8 cellular contexts compared by ENCODE assay signal in the genomic region with DNA sequence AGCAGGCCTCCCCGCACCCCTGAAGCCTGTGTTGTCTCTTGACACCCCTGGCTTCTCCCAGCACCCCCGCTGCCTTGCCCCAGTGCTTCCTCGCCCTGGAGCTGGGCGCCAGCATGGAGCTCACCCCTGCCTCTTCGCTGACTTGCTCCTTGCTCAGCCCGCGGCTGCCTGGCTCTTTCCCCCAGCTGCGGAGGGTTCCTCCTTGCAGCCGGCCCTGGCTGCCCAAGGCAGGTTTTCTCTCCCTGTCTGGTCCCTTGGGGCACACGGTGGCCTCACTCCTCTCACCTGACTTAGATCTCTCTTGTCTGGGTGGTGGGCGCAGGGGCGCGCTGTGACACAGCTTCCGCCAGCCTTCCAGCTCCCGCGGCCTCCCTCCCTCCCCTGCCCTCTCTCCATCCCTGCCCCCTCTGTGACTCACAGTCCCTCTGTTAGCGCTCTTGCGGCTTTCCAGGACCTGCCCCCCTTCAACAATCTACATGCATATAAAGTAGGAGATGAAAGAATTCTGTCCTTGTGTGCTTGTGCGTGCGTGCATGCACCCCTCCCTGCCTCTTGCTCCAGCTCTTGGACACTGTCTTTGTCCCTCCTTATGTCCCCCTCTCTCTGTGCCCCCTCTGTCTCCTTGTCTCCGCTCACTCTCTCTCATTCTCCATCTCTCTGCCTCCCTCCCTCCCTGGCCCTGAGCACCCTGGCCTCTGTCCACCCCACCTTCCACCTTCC. TPM values are rescaled to one million over a fixed set of nuclear protein-coding genes. Genes with fewer than 3 reads are reported as not detected.
DNase-seq lines count a peak whose midpoint lies in the region; ATAC-seq and TF ChIP-seq lines count a peak whose summit lies in the region.

No MANE protein-coding gene starts in this region.

- no peak for ATAC-seq in T-helper 17 cell
- ATAC-seq in aorta (ENCODE audit: low FRiP score) = peak; percentile 8
- ATAC-seq in GM18520 (IDR thresholded peaks at IDR 0.05; ENCODE audit: unreplicated experiment) = no peak

- H4K20me1 ChIP-seq in neural progenitor cell (ENCODE audit: low read depth) = no peaks in the 10 kb centered on the region

- TF ChIP-seq CTCF in HL-60 (IDR thresholded peaks at IDR 0.05; ENCODE audit: insufficient read depth, low read length) (no peak), neural progenitor cell (IDR thresholded peaks at IDR 0.05) (no peak)

- H3K79me2 ChIP-seq in neural progenitor cell (ENCODE audit: low read depth) = no peaks in the 10 kb centered on the region

- H3K4me3 Mint-ChIP-seq in T-helper 17 cell (peak overlapping the region; percentile 41), neural progenitor cell (peak overlapping the region; percentile 67)

- H3K27me3 Mint-ChIP-seq in T-helper 17 cell = no peaks in the 10 kb centered on the region
- H3K27me3 Mint-ChIP-seq in neural progenitor cell (ENCODE audit: insufficient read depth, low read depth) = no peaks in the 10 kb centered on the region

- WGBS in aorta, 2 donors = 39 to 60% methylated on average over 20 to 21 of the region's 21 CpGs

- H3K4me1 Mint-ChIP-seq in T-helper 17 cell (peaks cover 6% of the 10 kb centered on the region), neural progenitor cell (peaks cover 12% of the 10 kb centered on the region)

- H3K36me3 ChIP-seq in neural progenitor cell = no peaks in the 10 kb centered on the region
- no peaks in the 10 kb centered on the region for H3K36me3 ChIP-seq in aorta (ENCODE audit: control insufficient read depth in 1 of 2, insufficient read depth in 2 of 2, low read length in 1 of 2)

- H3K36me3 Mint-ChIP-seq in T-helper 17 cell (ENCODE audit: low read depth) (no peaks in the 10 kb centered on the region), neural progenitor cell (no peaks in the 10 kb centered on the region)

- H3K4me2 ChIP-seq in neural progenitor cell = peak overlapping the region; percentile 19

- H3K4me1 ChIP-seq in neural progenitor cell (no peaks in the 10 kb centered on the region), aorta (ENCODE audit: control insufficient read depth in 1 of 2, insufficient read depth in 2 of 2, low read length in 2 of 2) (no peaks in the 10 kb centered on the region)

- H3K4me3 ChIP-seq in HL-60 (replicated peaks; ENCODE audit: insufficient read depth, low read length) = peak overlapping the region; percentile 21
- no peak overlapping the region for H3K4me3 ChIP-seq in neural progenitor cell
- no peak overlapping the region for H3K4me3 ChIP-seq in aorta (ENCODE audit: low read length in 2 of 2)

- no peak overlapping the region for H2AFZ ChIP-seq in neural progenitor cell (replicated peaks)

- H3F3A ChIP-seq in neural progenitor cell (ENCODE audit: low read depth) = no peaks in the 10 kb centered on the region

- no peak overlapping the region for H3K9ac ChIP-seq in neural progenitor cell

- no peaks in the 10 kb centered on the region for H3K9me3 ChIP-seq in T-helper 17 cell (ENCODE audit: control insufficient read depth, low read length, poor library complexity, severe bottlenecking)
- H3K9me3 ChIP-seq in neural progenitor cell (ENCODE audit: low read depth) = no peaks in the 10 kb centered on the region
- no peaks in the 10 kb centered on the region for H3K9me3 ChIP-seq in aorta (ENCODE audit: control insufficient read depth, low read length)

- intact Hi-C loops in aorta (cut with DNase I) = no loop called here

- DNase-seq in Ammon's horn (ENCODE audit: low spot score) (peak; percentile 74), HL-60 (ENCODE audit: low read depth in 1 of 2, low spot score in 1 of 2) (peak in 1 of 2 experiments; percentile 44), T-helper 17 cell (no peak), dermis blood vessel endothelial cell (peak; percentile 54), neural progenitor cell (ENCODE audit: low spot score) (peak; percentile 37), aorta (peak; percentile 52 to 79), NCI-H1105 (lab: John Stamatoyannopoulos, UW) (no peak)

- H3K27ac ChIP-seq in HL-60 (replicated peaks) (no peak overlapping the region), neural progenitor cell (no peak overlapping the region), aorta (ENCODE audit: low read depth in 1 of 2, low read length in 2 of 2) (peak overlapping the region in 1 of 2 donors; percentile 57)

- H3K9me3 Mint-ChIP-seq in neural progenitor cell = peaks cover 20% of the 10 kb centered on the region

- H3K27me3 ChIP-seq in HL-60 (ENCODE audit: insufficient read depth, poor library complexity, severe bottlenecking) (no peaks in the 10 kb centered on the region), neural progenitor cell (no peaks in the 10 kb centered on the region), aorta (ENCODE audit: control insufficient read depth in 1 of 2, insufficient read depth in 2 of 2, low read length in 1 of 2) (no peaks in the 10 kb centered on the region)

- H3K27ac Mint-ChIP-seq in T-helper 17 cell (no peak overlapping the region), neural progenitor cell (peak overlapping the region; percentile 93)

RNA-seq across cellular contexts. Expression of a gene that starts 2.2 kb away (rescaled TPM):
- total RNA-seq in T-helper 17 cell (1 to 10 TPM in 1 of 2 donors, under 1 TPM in 1; 0.25 to 2.9 TPM), dermis blood vessel endothelial cell (5.1 and 14.1 TPM in 2 replicates), neural progenitor cell (ENCODE audit: low replicate concordance) (0.25 and 0.71 TPM in 2 replicates), aorta (10 to 100 TPM; 18.0 to 18.7 TPM)
- polyA plus RNA-seq in aorta = 10 to 100 TPM in 1 of 2 donors, under 1 TPM in 1; 0.38 to 31.4 TPM

RNA-seq across cellular contexts. Expression of a gene that starts 14.6 kb away (rescaled TPM):
- total RNA-seq in T-helper 17 cell (not detected), dermis blood vessel endothelial cell (under 0.01 and 0.05 TPM in 2 replicates), neural progenitor cell (ENCODE audit: low replicate concordance) (not detected in 2 replicates), aorta (1 to 10 TPM; 5.4 to 8.0 TPM)
- polyA plus RNA-seq in aorta = 10 to 100 TPM in 1 of 2 donors, 1 to 10 TPM in 1; 1.1 to 11.0 TPM

RNA-seq across cellular contexts. Expression of a gene that starts 27.9 kb away (rescaled TPM):
- total RNA-seq in T-helper 17 cell (10 to 100 TPM; 46.4 to 52.4 TPM), dermis blood vessel endothelial cell (35.1 and 63.9 TPM in 2 replicates), neural progenitor cell (ENCODE audit: low replicate concordance) (40.3 and 50.6 TPM in 2 replicates), aorta (10 to 100 TPM; 46.8 to 48.4 TPM)
- 10 to 100 TPM; 33.3 to 72.5 TPM for polyA plus RNA-seq in aorta

RNA-seq across cellular contexts. Expression of a gene that starts 28.2 kb away (rescaled TPM):
- total RNA-seq in T-helper 17 cell (100 to 1,000 TPM; 204 to 212 TPM), dermis blood vessel endothelial cell (75.9 and 143 TPM in 2 replicates), neural progenitor cell (ENCODE audit: low replicate concordance) (58.4 and 112 TPM in 2 replicates), aorta (100 to 1,000 TPM; 182 TPM)
- 100 to 1,000 TPM; 401 to 633 TPM for polyA plus RNA-seq in aorta

RNA-seq across cellular contexts. Expression of a gene that starts 41.6 kb away (rescaled TPM):
- total RNA-seq in T-helper 17 cell = 10 to 100 TPM; 14.7 to 17.7 TPM
- total RNA-seq in dermis blood vessel endothelial cell = 10.0 and 16.6 TPM in 2 replicates
- 0.79 and 5.0 TPM in 2 replicates for total RNA-seq in neural progenitor cell (ENCODE audit: low replicate concordance)
- 10 to 100 TPM; 11.4 to 15.8 TPM for total RNA-seq in aorta
- polyA plus RNA-seq in aorta = 1 to 10 TPM; 8.8 to 9.9 TPM

Comparison
In these comparisons a context has a peak if more than half of its experiments do, and no peak if none do; other contexts are left out.
1. DNase-seq: peak in Ammon's horn (single experiment), dermis blood vessel endothelial cell (single experiment), neural progenitor cell (single experiment) and aorta (2 of 2); none in T-helper 17 cell (0 of 3) and NCI-H1105 (single experiment).